In the genomic region with DNA sequence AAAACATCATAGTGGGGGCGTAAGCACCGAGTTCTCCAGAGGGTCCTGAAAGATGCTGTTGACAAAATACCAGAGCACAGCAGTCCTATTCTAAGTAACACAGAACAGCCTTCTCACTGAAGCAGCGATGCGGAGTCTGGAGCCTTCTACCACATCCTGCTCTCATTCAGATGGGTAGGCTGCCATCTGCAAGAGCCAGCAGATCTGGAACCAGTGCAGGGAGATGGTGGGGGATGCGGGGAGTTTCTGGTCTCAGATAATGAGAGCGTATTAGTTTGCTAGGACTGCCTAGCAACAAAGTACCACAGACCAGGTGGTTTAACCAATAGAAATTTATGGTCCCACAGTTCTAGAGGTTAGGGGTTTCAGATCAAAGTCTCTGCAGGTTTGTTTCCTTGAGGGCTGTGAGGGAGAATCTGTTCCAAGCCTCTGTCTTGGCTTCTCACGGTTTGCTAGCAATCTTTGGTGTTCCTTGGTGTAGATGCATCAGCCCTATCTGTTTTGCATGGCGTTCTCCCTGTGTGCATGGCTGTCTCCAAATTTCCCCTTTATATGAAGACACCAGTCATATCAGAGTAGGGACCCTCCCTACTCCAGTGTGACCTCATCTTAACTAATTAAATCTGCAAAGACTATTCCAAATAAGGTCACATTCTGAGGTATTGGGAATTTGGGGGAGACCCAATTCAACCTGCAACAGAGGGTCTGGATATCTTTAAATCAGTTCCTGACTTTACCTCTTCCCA, we compare ENCODE assay signal across 13 cellular contexts. TPM values are rescaled to one million over a fixed set of nuclear protein-coding genes. Genes with fewer than 3 reads are reported as not detected.
DNase-seq lines count a peak whose midpoint lies in the region; ATAC-seq and TF ChIP-seq lines count a peak whose summit lies in the region.
"Had no signal": no experiment of that assay in that cellular context is flagged by ENCODE, and none has a peak within 500 bp of the region (broad histone marks: within the 10 kb centered on the region; RNA-seq: fewer than 3 reads in every experiment).

No MANE protein-coding gene starts in this region.

- TF ChIP-seq CTCF in tibial artery (IDR thresholded peaks at IDR 0.05), result no peak

- no peak overlapping the region for H3K4me3 ChIP-seq in BLaER1
- H3K4me3 ChIP-seq in tibial artery, result no peak overlapping the region

- no peaks in the 10 kb centered on the region for H4K20me1 ChIP-seq in BLaER1

- no peaks in the 10 kb centered on the region for H3K27me3 ChIP-seq in BLaER1
- peaks cover 0 to 29% of the 10 kb centered on the region in 2 donors for H3K27me3 ChIP-seq in tibial artery

- intact Hi-C loops in left ventricle myocardium superior (cut with micrococcal nuclease), result loop anchor here (10.0 kb wide), 1 partner anchor 503 kb away; no protein-coding TSS in a partner anchor
- intact Hi-C loops in tibial artery (cut with DNase I; ENCODE audit: low total_unique reads), result loop anchor here (5.0 kb wide), 1 partner anchor 235 kb away; no protein-coding TSS in a partner anchor

- peak overlapping the region; percentile 77 for H3K4me2 ChIP-seq in BLaER1

- H3K4me1 ChIP-seq in BLaER1 (peaks cover 90% of the 10 kb centered on the region), tibial artery (peaks cover 0 to 13% (median 10%) of the 10 kb centered on the region in 4 donors)

- H3K36me3 ChIP-seq in BLaER1, result no peaks in the 10 kb centered on the region
- no peaks in the 10 kb centered on the region for H3K36me3 ChIP-seq in tibial artery

- DNase-seq in left ventricle myocardium superior, result no peak
- DNase-seq in tibial artery, result no peak
- DNase-seq in medulla oblongata (ENCODE audit: extremely low spot score), result no peak
- DNase-seq in iPS-NIHi7 (ENCODE audit: extremely low spot score), result no peak
- DNase-seq: endodermal cell; naive thymus-derived CD8-positive, alpha-beta T cell; NCI-H1436; stimulated activated CD4-positive, alpha-beta T cell treated with anti-CD3 and anti-CD28 coated beads, Interleukin-12 subunit alpha, Interleukin-12 subunit beta, amount 100 ng/mL, for 4 hours; stimulated activated naive CD4-positive, alpha-beta T cell treated with Interleukin-2 at 50 U/mL for 16 hours had no signal

- ATAC-seq in GM19043 (IDR thresholded peaks at IDR 0.05; ENCODE audit: low read depth, unreplicated experiment), result peak; percentile 83
- ATAC-seq in HG02678 (IDR thresholded peaks at IDR 0.05; ENCODE audit: unreplicated experiment), result peak; percentile 84
- ATAC-seq in HG03520 (IDR thresholded peaks at IDR 0.05; ENCODE audit: unreplicated experiment), result peak; percentile 82
- ATAC-seq in left ventricle myocardium superior, result no peak
- ATAC-seq: naive thymus-derived CD8-positive, alpha-beta T cell had no signal

- H3K27ac ChIP-seq in BLaER1 (peak overlapping the region; percentile 83), tibial artery (no peak overlapping the region)

- H3K9ac ChIP-seq in BLaER1, result no peak overlapping the region; the same call in 1 of the 2 replicates

- H3K9me3 ChIP-seq in BLaER1, result 0 out of 2 replicates have a peak, but pooled peaks cover 3% of the 10 kb centered on the region
- no peaks in the 10 kb centered on the region for H3K9me3 ChIP-seq in tibial artery

RNA-seq across cellular contexts. Expression of a gene that starts 52.0 kb away (rescaled TPM):
- total RNA-seq in left ventricle myocardium superior, result 0.69 TPM
- total RNA-seq: naive thymus-derived CD8-positive, alpha-beta T cell had no signal
